ENCODE assay signal across 8 cellular contexts in the genomic region with DNA sequence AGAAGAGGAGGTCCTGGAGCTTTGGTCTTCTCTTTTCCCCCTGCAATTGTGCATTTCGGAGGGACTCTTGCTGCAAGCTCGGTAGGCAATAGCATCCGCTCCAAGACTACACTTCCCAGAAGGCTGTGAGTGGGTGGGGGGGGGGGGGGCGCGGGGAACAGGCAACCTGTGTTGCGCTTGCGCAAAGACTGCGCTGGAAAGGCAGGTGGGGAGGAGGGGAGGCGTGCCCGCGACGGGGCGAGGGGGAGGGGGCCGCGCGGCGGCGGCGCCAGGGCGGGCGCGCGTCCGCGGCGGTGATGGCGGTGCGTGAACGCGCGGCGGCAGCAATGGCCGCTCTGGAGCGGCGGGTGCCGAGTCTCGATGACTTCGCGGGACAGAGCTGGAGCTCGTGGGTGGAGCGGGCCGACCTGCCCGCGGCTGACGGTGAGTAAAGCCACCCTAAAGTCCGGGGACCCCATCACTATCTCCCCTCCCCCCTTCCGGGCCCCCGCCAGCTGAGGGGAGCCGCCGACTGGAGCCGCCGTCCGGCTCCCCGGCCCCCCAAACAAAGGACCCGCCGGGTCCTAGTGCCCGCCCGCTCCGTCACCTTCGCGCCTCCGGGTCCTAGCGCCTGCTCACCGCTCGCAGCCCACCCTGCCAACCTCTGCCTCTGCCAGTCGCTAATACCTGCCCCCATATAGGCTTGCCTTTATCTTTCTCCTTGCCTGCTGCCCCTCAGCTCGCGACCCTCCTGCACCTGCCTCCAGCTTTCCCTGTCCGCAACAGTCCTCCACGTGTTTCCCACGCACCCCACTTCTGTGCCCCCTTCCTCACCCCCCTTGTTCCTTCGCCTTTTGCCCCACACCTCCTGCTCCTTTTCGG. TPM values are rescaled to one million over a fixed set of nuclear protein-coding genes. Genes with fewer than 3 reads are reported as not detected.
DNase-seq lines count a peak whose midpoint lies in the region; ATAC-seq and TF ChIP-seq lines count a peak whose summit lies in the region.

A gene with protein sequence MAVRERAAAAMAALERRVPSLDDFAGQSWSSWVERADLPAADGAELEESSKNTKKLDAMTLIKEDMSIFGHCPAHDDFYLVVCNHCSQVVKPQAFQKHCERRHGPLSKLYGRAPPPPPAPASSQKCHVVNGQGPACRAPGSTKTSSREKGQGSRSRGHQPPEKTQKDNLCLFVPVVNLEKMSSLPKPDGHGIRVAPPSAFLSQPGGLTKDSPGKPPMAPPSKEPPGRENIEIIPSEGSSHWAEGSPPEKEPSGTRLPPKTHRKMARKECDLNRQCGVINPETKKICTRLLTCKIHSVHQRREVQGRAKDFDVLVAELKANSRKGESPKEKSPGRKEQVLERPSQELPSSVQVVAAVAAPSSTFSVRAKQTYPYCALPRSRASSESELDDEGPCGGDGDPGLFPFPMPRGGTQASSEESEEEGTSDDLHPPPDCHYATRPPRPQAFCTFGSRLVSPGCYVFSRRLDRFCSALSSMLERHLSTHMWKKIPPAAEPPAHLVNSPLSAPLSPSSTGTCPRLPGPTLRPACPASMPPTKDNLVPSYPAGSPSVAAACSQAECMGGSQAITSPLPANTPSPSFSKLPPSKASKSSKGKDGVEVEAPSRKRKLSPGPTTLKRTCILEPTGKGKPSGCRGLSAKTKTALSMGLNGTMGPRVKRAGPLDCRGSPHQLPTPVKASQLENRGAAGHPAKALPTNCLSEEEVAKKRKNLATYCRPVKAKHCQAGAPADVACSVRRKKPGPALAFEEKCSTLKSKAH (plus strand): TSS at position 248 of the 861 bp plus-strand sequence. CDS start 49 bp downstream, at position 297.

- peak within 1 kb of the TSS; percentile 95 for H3K27ac Mint-ChIP-seq in activated naive CD8-positive, alpha-beta T cell treated with anti-CD3 and anti-CD28 coated beads, Interleukin-2, amount 50 U/mL, for 24 hours
- H3K27ac Mint-ChIP-seq in type B pancreatic cell, result peak within 1 kb of the TSS; percentile 86

- peak; percentile 65 for DNase-seq in NCI-H1417 treated with DMSO at 0.1 percent for 48 hours (lab: John Stamatoyannopoulos, UW)
- DNase-seq in T follicular helper cell (ENCODE audit: low read depth), result peak; percentile 90
- peak; percentile 90 for DNase-seq in activated naive CD8-positive, alpha-beta T cell treated with anti-CD3 and anti-CD28 coated beads, Interleukin-2, amount 50 U/mL, for 24 hours
- DNase-seq in cardiac septum (ENCODE audit: low spot score), result peak; percentile 95
- peak; percentile 85 to 98 (median 90) for DNase-seq in posterior cingulate gyrus
- peak; percentile 95 for DNase-seq in type B pancreatic cell (ENCODE audit: extremely low spot score, unreplicated experiment)

- ATAC-seq in HG02763 (IDR thresholded peaks at IDR 0.05; ENCODE audit: unreplicated experiment), result peak; percentile 81
- ATAC-seq in activated naive CD8-positive, alpha-beta T cell treated with anti-CD3 and anti-CD28 coated beads, Interleukin-2, amount 50 U/mL, for 24 hours, result peak; percentile 67

- H3K4me1 Mint-ChIP-seq in activated naive CD8-positive, alpha-beta T cell treated with anti-CD3 and anti-CD28 coated beads, Interleukin-2, amount 50 U/mL, for 24 hours, result peaks cover 30% of the 10 kb centered on the region
- peaks cover 16% of the 10 kb centered on the region for H3K4me1 Mint-ChIP-seq in type B pancreatic cell (ENCODE audit: unreplicated experiment)

- intact Hi-C loops in cardiac septum (cut with DNase I), result loop anchor here (1.0 kb wide), 1 partner anchor 58 kb away; the partner anchor contains the start of gene PSMA5
- intact Hi-C loops in posterior cingulate gyrus (cut with DNase I), result loop anchor here (2.0 kb wide), 1 partner anchor 57 kb away; the partner anchor contains the start of gene PSMA5

- H3K9me3 Mint-ChIP-seq in activated naive CD8-positive, alpha-beta T cell treated with anti-CD3 and anti-CD28 coated beads, Interleukin-2, amount 50 U/mL, for 24 hours, result no peaks in the 10 kb centered on the region
- H3K9me3 Mint-ChIP-seq in type B pancreatic cell, result peaks cover under 1% of the 10 kb centered on the region

- H3K36me3 Mint-ChIP-seq in activated naive CD8-positive, alpha-beta T cell treated with anti-CD3 and anti-CD28 coated beads, Interleukin-2, amount 50 U/mL, for 24 hours (ENCODE audit: low read depth), result peaks cover 10% of the 10 kb centered on the region
- H3K36me3 Mint-ChIP-seq in type B pancreatic cell, result no peaks in the 10 kb centered on the region

- H3K27me3 Mint-ChIP-seq in activated naive CD8-positive, alpha-beta T cell treated with anti-CD3 and anti-CD28 coated beads, Interleukin-2, amount 50 U/mL, for 24 hours, result peaks cover 9% of the 10 kb centered on the region
- H3K27me3 Mint-ChIP-seq in type B pancreatic cell, result peaks cover 41% of the 10 kb centered on the region

- TF ChIP-seq CTCF in GM12875 (IDR thresholded peaks at IDR 0.05; ENCODE audit: borderline replicate concordance, insufficient read depth, low read depth, low read length), result no peak
- no peak for TF ChIP-seq CTCF in type B pancreatic cell (conservative IDR thresholded peaks at IDR 0.05)

- peak within 1 kb of the TSS; percentile 97 for H3K4me3 Mint-ChIP-seq in activated naive CD8-positive, alpha-beta T cell treated with anti-CD3 and anti-CD28 coated beads, Interleukin-2, amount 50 U/mL, for 24 hours
- H3K4me3 Mint-ChIP-seq in type B pancreatic cell, result peak within 1 kb of the TSS; percentile 94

- H3K4me3 ChIP-seq in GM12875 (ENCODE audit: low read depth, low read length), result peak within 1 kb of the TSS; percentile 69

RNA-seq across cellular contexts. Expression of the gene that starts here (rescaled TPM):
- total RNA-seq in cardiac septum (3.8 TPM), type B pancreatic cell (ENCODE audit: low replicate concordance) (5.7 and 12.0 TPM in 2 replicates)

Comparison
In these comparisons a context has a peak if more than half of its experiments do, and no peak if none do; other contexts are left out.
1. Peak in every context shown above with its lines: DNase-seq, ATAC-seq and H3K4me3 ChIP-seq.